Comparison of ENCODE assay signal across 11 cellular contexts in the genomic region with DNA sequence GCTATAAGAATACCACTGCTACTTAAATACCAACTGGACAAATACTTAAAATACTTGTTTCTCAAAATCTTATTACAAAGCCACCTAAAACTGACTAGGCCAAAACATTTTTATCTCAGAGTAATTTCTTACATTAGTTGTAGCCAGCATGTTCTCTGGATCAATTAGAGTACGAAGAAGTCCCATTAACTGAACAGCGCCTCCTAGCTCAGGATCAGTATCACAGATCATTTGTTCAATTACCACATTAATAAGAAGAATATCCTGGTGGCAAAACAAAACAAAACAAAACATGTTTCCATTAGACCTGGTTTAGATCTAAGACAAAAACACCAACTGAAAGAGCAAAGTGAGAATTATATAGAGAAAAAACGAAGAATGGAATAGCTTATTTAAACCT. TPM values are rescaled to one million over a fixed set of nuclear protein-coding genes. Genes with fewer than 3 reads are reported as not detected.
A peak's percentile ranks its signal among the peaks of the same experiment; 100 is the strongest.
DNase-seq lines count a peak whose midpoint lies in the region; ATAC-seq and TF ChIP-seq lines count a peak whose summit lies in the region.
"Had no signal": no experiment of that assay in that cellular context is flagged by ENCODE, and none has a peak within 500 bp of the region (broad histone marks: within the 10 kb centered on the region; RNA-seq: fewer than 3 reads in every experiment).

No MANE protein-coding gene starts in this region.

- no peaks in the 10 kb centered on the region for H3K4me1 ChIP-seq in BE2C

- DNase-seq in BE2C (peak; percentile 8), SK-N-MC (ENCODE audit: low read depth, low spot score) (no peak), lung microvascular endothelial cell (ENCODE audit: low read depth in 2 of 2) (peak; percentile 3 to 11), left colon (no peak), substantia nigra (lab: John Stamatoyannopoulos, UW) (no peak)
- DNase-seq: activated CD8-positive, alpha-beta memory T cell treated with anti-CD3 and anti-CD28 coated beads, Interleukin-2, amount 50 U/mL, for 4 hours; islet precursor cell; NCI-H1436 had no signal

- H3K27me3 ChIP-seq in BE2C: no peaks in the 10 kb centered on the region

- no peaks in the 10 kb centered on the region; the same call in 1 of the 2 replicates for H3K36me3 ChIP-seq in BE2C
- H3K36me3 ChIP-seq in SK-N-MC (ENCODE audit: insufficient read depth, low read length): peaks cover 79% of the 10 kb centered on the region

- ATAC-seq in left colon (no peak), HG03460 (IDR thresholded peaks at IDR 0.05; ENCODE audit: unreplicated experiment) (no peak), GM18520 (IDR thresholded peaks at IDR 0.05; ENCODE audit: unreplicated experiment) (no peak)

- H3K27ac ChIP-seq in SK-N-MC (peak overlapping the region; percentile 57; the same call in 1 of the 2 replicates), substantia nigra (ENCODE audit: low read depth, low read length, poor library complexity, severe bottlenecking) (no peak overlapping the region)

- TF ChIP-seq CTCF in BE2C (IDR thresholded peaks at IDR 0.05; ENCODE audit: low read depth, low read length): peak; percentile 41
- TF ChIP-seq CTCF in GM12873 (IDR thresholded peaks at IDR 0.05; ENCODE audit: insufficient read depth, low read depth, low read length, missing control alignments): peak; percentile 30

- no peak overlapping the region for H3K9ac ChIP-seq in SK-N-MC (ENCODE audit: insufficient read length)

- H3K4me3 ChIP-seq in BE2C (ENCODE audit: low read depth, low read length) (no peak overlapping the region), SK-N-MC (no peak overlapping the region)

- intact Hi-C loops in left colon (cut with DNase I, micrococcal nuclease): no loop called here

- no peaks in the 10 kb centered on the region for H3K9me3 ChIP-seq in BE2C
- no peaks in the 10 kb centered on the region for H3K9me3 ChIP-seq in SK-N-MC (ENCODE audit: low read depth, low read length)

RNA-seq across cellular contexts. Expression of a gene that starts 36.0 kb away (rescaled TPM):
- polyA plus RNA-seq in BE2C (2012; ENCODE audit: insufficient read depth, insufficient read length, low read depth): 25.1 TPM
- total RNA-seq in lung microvascular endothelial cell (28.5 and 36.3 TPM in 2 replicates), left colon (10 to 100 TPM; 59.0 to 64.7 TPM)

Comparison
In these comparisons a context has a peak if more than half of its experiments do, and no peak if none do; other contexts are left out.
1. DNase-seq: peak in BE2C (single experiment) and lung microvascular endothelial cell (2 of 2); none in SK-N-MC (single experiment), left colon (0 of 2) and substantia nigra (0 of 49).